Comparison of ENCODE assay signal across 1 cellular context in the genomic region with DNA sequence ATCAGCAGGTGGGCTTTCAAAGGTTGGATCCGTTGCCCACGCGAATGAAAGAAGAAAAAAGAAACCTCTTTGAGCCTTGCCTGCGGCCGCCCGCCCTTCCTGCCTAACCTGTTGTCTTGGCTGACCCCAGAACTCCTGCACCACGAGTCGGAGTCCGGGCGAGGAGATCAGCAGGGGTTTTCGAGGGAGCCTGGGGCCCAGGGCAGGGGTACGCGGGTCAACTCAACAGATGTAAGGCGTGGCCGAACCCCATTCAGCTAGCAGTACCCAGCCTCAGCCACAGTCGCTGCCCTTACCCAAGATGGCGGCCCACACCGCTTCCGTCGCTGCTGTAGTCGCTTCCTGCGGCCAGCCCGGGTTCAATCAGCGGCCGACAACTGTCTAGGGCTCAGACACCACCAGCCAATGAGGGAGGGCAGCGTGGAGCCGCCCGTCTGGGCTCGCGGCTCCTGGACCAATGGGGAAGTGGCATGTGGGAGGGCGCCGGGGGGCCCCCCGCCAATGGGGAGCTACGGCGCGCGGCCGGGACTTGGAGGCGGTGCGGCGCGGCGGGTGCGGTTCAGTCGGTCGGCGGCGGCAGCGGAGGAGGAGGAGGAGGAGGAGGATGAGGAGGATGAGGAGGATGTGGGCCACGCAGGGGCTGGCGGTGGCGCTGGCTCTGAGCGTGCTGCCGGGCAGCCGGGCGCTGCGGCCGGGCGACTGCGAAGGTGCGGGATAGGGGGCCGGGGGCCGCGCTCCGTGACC.
TF ChIP-seq lines count a peak whose summit lies in the region.

TSS of gene MANF (plus strand) at position 562 of the 744 bp plus-strand sequence. CDS start at position 614, 52 bp downstream.

TF ChIP-seq in GM12878, 131 proteins besides CTCF, POLR2A, EP300 and RAD21 (continued from another document):
- TF ChIP-seq, protein P1, sequence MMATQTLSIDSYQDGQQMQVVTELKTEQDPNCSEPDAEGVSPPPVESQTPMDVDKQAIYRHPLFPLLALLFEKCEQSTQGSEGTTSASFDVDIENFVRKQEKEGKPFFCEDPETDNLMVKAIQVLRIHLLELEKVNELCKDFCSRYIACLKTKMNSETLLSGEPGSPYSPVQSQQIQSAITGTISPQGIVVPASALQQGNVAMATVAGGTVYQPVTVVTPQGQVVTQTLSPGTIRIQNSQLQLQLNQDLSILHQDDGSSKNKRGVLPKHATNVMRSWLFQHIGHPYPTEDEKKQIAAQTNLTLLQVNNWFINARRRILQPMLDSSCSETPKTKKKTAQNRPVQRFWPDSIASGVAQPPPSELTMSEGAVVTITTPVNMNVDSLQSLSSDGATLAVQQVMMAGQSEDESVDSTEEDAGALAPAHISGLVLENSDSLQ (IDR thresholded peaks at IDR 0.05): peak; percentile 72
- no peak for TF ChIP-seq CEBPB (IDR thresholded peaks at IDR 0.05; ENCODE audit: borderline replicate concordance in 1 of 2, low read depth in 2 of 2, low read length in 2 of 2)
- no peak for TF ChIP-seq ZBTB33 (IDR thresholded peaks at IDR 0.05)
- TF ChIP-seq MTA3 (IDR thresholded peaks at IDR 0.05; ENCODE audit: borderline replicate concordance, low read length): no peak
- TF ChIP-seq FOXK2 (IDR thresholded peaks at IDR 0.05): no peak
- TF ChIP-seq EED (IDR thresholded peaks at IDR 0.05; ENCODE audit: low read depth): no peak
- TF ChIP-seq SMC3 (IDR thresholded peaks at IDR 0.05; ENCODE audit: borderline replicate concordance, low read length): no peak
- TF ChIP-seq RBBP5 (conservative IDR thresholded peaks at IDR 0.05): no peak
- 0 out of 2 replicates have a peak, but pooled peaks have one; percentile 39 for TF ChIP-seq PML (IDR thresholded peaks at IDR 0.05; ENCODE audit: low read length)
- TF ChIP-seq FOS (IDR thresholded peaks at IDR 0.05; ENCODE audit: borderline replicate concordance, extremely low read depth, insufficient read length): peak; percentile 85
- TF ChIP-seq ZNF622 (IDR thresholded peaks at IDR 0.05): no peak
- TF ChIP-seq ZNF384 (IDR thresholded peaks at IDR 0.05; ENCODE audit: borderline replicate concordance, low read depth, low read length): no peak
- no peak for TF ChIP-seq WRNIP1 (IDR thresholded peaks at IDR 0.05; ENCODE audit: borderline replicate concordance, low read depth, low read length)
- peak; percentile 82 for TF ChIP-seq MLLT1 (IDR thresholded peaks at IDR 0.05)
- TF ChIP-seq YY1 (IDR thresholded peaks at IDR 0.05; ENCODE audit: low read depth, low read length): peak; percentile 99
- peak in 1 of 2 experiments; percentile 42; a peak in 1 of 3 replicates for TF ChIP-seq EGR1 (IDR thresholded peaks at IDR 0.05; ENCODE audit: borderline replicate concordance in 1 of 2, low read depth in 2 of 2, low read length in 2 of 2)
- peak; percentile 95 for TF ChIP-seq CREM (IDR thresholded peaks at IDR 0.05; ENCODE audit: low read depth)
- no peak for TF ChIP-seq ZNF217 (IDR thresholded peaks at IDR 0.05)
- peak; percentile 97 for TF ChIP-seq SP1 (IDR thresholded peaks at IDR 0.05; ENCODE audit: low read depth, low read length)
- TF ChIP-seq CBFB (IDR thresholded peaks at IDR 0.05; ENCODE audit: low read depth): peak; percentile 73; the same call in 1 of the 2 replicates
- no peak for TF ChIP-seq JUNB (IDR thresholded peaks at IDR 0.05)
- TF ChIP-seq CHD1 (IDR thresholded peaks at IDR 0.05; ENCODE audit: low read depth, low read length): no peak
- TF ChIP-seq SREBF1 (IDR thresholded peaks at IDR 0.05; ENCODE audit: low read length): no peak
- no peak for TF ChIP-seq ZNF24 (IDR thresholded peaks at IDR 0.05)
- peak; percentile 73 for TF ChIP-seq NR2C1 (IDR thresholded peaks at IDR 0.05)
- TF ChIP-seq, protein P2, sequence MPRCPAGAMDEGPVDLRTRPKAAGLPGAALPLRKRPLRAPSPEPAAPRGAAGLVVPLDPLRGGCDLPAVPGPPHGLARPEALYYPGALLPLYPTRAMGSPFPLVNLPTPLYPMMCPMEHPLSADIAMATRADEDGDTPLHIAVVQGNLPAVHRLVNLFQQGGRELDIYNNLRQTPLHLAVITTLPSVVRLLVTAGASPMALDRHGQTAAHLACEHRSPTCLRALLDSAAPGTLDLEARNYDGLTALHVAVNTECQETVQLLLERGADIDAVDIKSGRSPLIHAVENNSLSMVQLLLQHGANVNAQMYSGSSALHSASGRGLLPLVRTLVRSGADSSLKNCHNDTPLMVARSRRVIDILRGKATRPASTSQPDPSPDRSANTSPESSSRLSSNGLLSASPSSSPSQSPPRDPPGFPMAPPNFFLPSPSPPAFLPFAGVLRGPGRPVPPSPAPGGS (IDR thresholded peaks at IDR 0.05; ENCODE audit: borderline replicate concordance, insufficient read depth, low read depth, low read length, poor library complexity, severe bottlenecking): no peak
- no peak for TF ChIP-seq RELA (IDR thresholded peaks at IDR 0.05; ENCODE audit: borderline replicate concordance, partially characterized antibody)
- TF ChIP-seq SRF (IDR thresholded peaks at IDR 0.05; ENCODE audit: low read depth in 2 of 2, low read length in 2 of 2): 0 out of 4 replicates have a peak, but pooled peaks of 1 of the 2 experiments have one; percentile 30
- no peak; the same call in 1 of the 2 replicates for TF ChIP-seq MXI1 (IDR thresholded peaks at IDR 0.05; ENCODE audit: low read depth, low read length)
- no peak for TF ChIP-seq FOXM1 (IDR thresholded peaks at IDR 0.05; ENCODE audit: low read depth, low read length)
- peak; percentile 84 for TF ChIP-seq HCFC1 (IDR thresholded peaks at IDR 0.05; ENCODE audit: low read length)
- peak; percentile 18; the same call in 1 of the 2 replicates for TF ChIP-seq LARP7 (IDR thresholded peaks at IDR 0.05)
